In genomic region chr19:8505680-8506401, GRCh38 we compare ENCODE assay signal across 8 cellular contexts. TPM values are rescaled to one million over a fixed set of nuclear protein-coding genes. Genes with fewer than 3 reads are reported as not detected.
DNase-seq lines count a peak whose midpoint lies in the region; ATAC-seq and TF ChIP-seq lines count a peak whose summit lies in the region.

No MANE protein-coding gene starts in this region.

- H3K9me3 Mint-ChIP-seq in HFFc6 = no peaks in the 10 kb centered on the region
- H3K9me3 Mint-ChIP-seq in activated CD4-positive, alpha-beta memory T cell treated with anti-CD3 and anti-CD28 coated beads, Interleukin-2, amount 10 ng/mL, durations not matched to agents 7 days and 5 days = no peaks in the 10 kb centered on the region

- peak overlapping the region; percentile 88 for H3K4me3 Mint-ChIP-seq in HFFc6
- H3K4me3 Mint-ChIP-seq in activated CD4-positive, alpha-beta memory T cell treated with anti-CD3 and anti-CD28 coated beads, Interleukin-2, amount 10 ng/mL, durations not matched to agents 7 days and 5 days = peak overlapping the region; percentile 77

- H3K36me3 Mint-ChIP-seq in HFFc6 (ENCODE audit: low read depth) = no peaks in the 10 kb centered on the region
- H3K36me3 Mint-ChIP-seq in activated CD4-positive, alpha-beta memory T cell treated with anti-CD3 and anti-CD28 coated beads, Interleukin-2, amount 10 ng/mL, durations not matched to agents 7 days and 5 days (ENCODE audit: low read depth) = peaks cover 2% of the 10 kb centered on the region

- H3K27ac Mint-ChIP-seq in HFFc6 = peak overlapping the region; percentile 42
- peak overlapping the region; percentile 61 for H3K27ac Mint-ChIP-seq in activated CD4-positive, alpha-beta memory T cell treated with anti-CD3 and anti-CD28 coated beads, Interleukin-2, amount 10 ng/mL, durations not matched to agents 7 days and 5 days

- no peak for ATAC-seq in GM21367 (IDR thresholded peaks at IDR 0.05; ENCODE audit: unreplicated experiment)

- POLR2A ChIA-PET in activated CD4-positive, alpha-beta memory T cell treated with anti-CD3 and anti-CD28 coated beads, Interleukin-2, amount 10 ng/mL, durations not matched to agents 7 days and 5 days (lab: Charles Lee) = interaction anchor here (0.6 to 3.2 kb wide), 10 partner anchors 8 to 185 kb away, joined by 3 to 17 read pairs (median 4); partner anchors contain the start of genes MYO1F and ZNF414

- peak; percentile 91 for TF ChIP-seq CTCF in HFFc6 (IDR thresholded peaks at IDR 0.05)

- CTCF ChIA-PET in activated CD4-positive, alpha-beta memory T cell treated with anti-CD3 and anti-CD28 coated beads, Interleukin-2, amount 10 ng/mL, durations not matched to agents 7 days and 5 days (lab: Charles Lee) = interaction anchor here (0.6 to 2.2 kb wide), 12 partner anchors 8 to 329 kb away, joined by 3 to 13 read pairs (median 5); partner anchors contain the start of genes HNRNPM, MARCHF2 and ZNF414

- H3K4me1 Mint-ChIP-seq in HFFc6 (ENCODE audit: low read depth) = peaks cover 6% of the 10 kb centered on the region
- peaks cover 22% of the 10 kb centered on the region for H3K4me1 Mint-ChIP-seq in activated CD4-positive, alpha-beta memory T cell treated with anti-CD3 and anti-CD28 coated beads, Interleukin-2, amount 10 ng/mL, durations not matched to agents 7 days and 5 days

- DNase-seq in DMS114 treated with DMSO at 0.1 percent for 48 hours (lab: John Stamatoyannopoulos, UW; ENCODE audit: unreplicated experiment) = peak; percentile 55
- peak; percentile 38 for DNase-seq in HFFc6
- peak; percentile 70 for DNase-seq in NCI-H526 treated with DMSO at 0.1 percent for 48 hours (lab: John Stamatoyannopoulos, UW)
- DNase-seq in activated CD4-positive, alpha-beta memory T cell treated with anti-CD3 and anti-CD28 coated beads, Interleukin-2, amount 10 ng/mL, durations not matched to agents 7 days and 5 days = peak; percentile 64
- peak; percentile 54 for DNase-seq in effector CD4-positive, alpha-beta T cell
- peak; percentile 71 to 80 for DNase-seq in lung microvascular endothelial cell (ENCODE audit: low read depth in 2 of 2)
- peak; percentile 32 to 68 (median 54) for DNase-seq in stimulated activated CD4-positive, alpha-beta T cell treated with anti-CD3 and anti-CD28 coated beads, TNF-alpha, amount 100 ng/mL, for 48 hours (ENCODE audit: low read depth in 3 of 3)

- no peaks in the 10 kb centered on the region; the same call in 1 of the 2 replicates for H3K27me3 Mint-ChIP-seq in HFFc6 (ENCODE audit: insufficient read depth)
- no peaks in the 10 kb centered on the region for H3K27me3 Mint-ChIP-seq in activated CD4-positive, alpha-beta memory T cell treated with anti-CD3 and anti-CD28 coated beads, Interleukin-2, amount 10 ng/mL, durations not matched to agents 7 days and 5 days

RNA-seq across cellular contexts. Expression of gene PRAM1, which starts 3.4 kb away (rescaled TPM):
- total RNA-seq in HFFc6 (2021; fragmentation: NEBNext Ultra II Directional; extraction: Animal tissue kit (Norgen Biotek cat#: 25700)) = under 1 TPM in 2 of 6 experiments, not detected in 4; 0.21 TPM
- under 1 TPM; 0.58 to 0.63 TPM for total RNA-seq in activated CD4-positive, alpha-beta memory T cell treated with anti-CD3 and anti-CD28 coated beads, Interleukin-2, amount 10 ng/mL, durations not matched to agents 7 days and 5 days
- not detected in 2 replicates for total RNA-seq in lung microvascular endothelial cell

RNA-seq across cellular contexts. Expression of gene ZNF414, which starts 8.1 kb away (rescaled TPM):
- 10 to 100 TPM; 20.1 to 27.2 (median 25.5) TPM for total RNA-seq in HFFc6 (2021; fragmentation: NEBNext Ultra II Directional; extraction: Animal tissue kit (Norgen Biotek cat#: 25700))
- total RNA-seq in activated CD4-positive, alpha-beta memory T cell treated with anti-CD3 and anti-CD28 coated beads, Interleukin-2, amount 10 ng/mL, durations not matched to agents 7 days and 5 days = 10 to 100 TPM; 29.7 to 33.3 TPM
- 2.2 and 2.4 TPM in 2 replicates for total RNA-seq in lung microvascular endothelial cell
